Comparison of ENCODE assay signal across 18 cellular contexts in genomic region chr17:41010421-41010820, GRCh38. TPM values are rescaled to one million over a fixed set of nuclear protein-coding genes. Genes with fewer than 3 reads are reported as not detected.
DNase-seq lines count a peak whose midpoint lies in the region; ATAC-seq and TF ChIP-seq lines count a peak whose summit lies in the region.
"Had no signal": no experiment of that assay in that cellular context is flagged by ENCODE, and none has a peak within 500 bp of the region (broad histone marks: within the 10 kb centered on the region; RNA-seq: fewer than 3 reads in every experiment).

No MANE protein-coding gene starts in this region.

- H3K9me3 ChIP-seq in aorta (ENCODE audit: control insufficient read depth, low read length): no peaks in the 10 kb centered on the region
- H3K9me3 ChIP-seq: BLaER1, HAP-1 had no signal

- H3K4me1 ChIP-seq in aorta (ENCODE audit: control insufficient read depth in 1 of 2, insufficient read depth in 2 of 2, low read length in 2 of 2): no peaks in the 10 kb centered on the region
- H3K4me1 ChIP-seq: BLaER1 had no signal

- H3K36me3 ChIP-seq in aorta (ENCODE audit: control insufficient read depth in 1 of 2, insufficient read depth in 2 of 2, low read length in 1 of 2): no peaks in the 10 kb centered on the region
- H3K36me3 ChIP-seq: BLaER1, HAP-1 had no signal

- no peak overlapping the region for H3K27ac ChIP-seq in aorta (ENCODE audit: low read depth in 1 of 2, low read length in 2 of 2)
- H3K27ac ChIP-seq: BLaER1 had no signal

- ATAC-seq in GM21367 (IDR thresholded peaks at IDR 0.05; ENCODE audit: unreplicated experiment) (no peak), SK-N-SH treated with all-trans-retinoic acid at 6 μM for 48 hours (no peak), GM18858 (IDR thresholded peaks at IDR 0.05; ENCODE audit: unreplicated experiment) (no peak), aorta (ENCODE audit: low FRiP score) (no peak)
- ATAC-seq: GM12878 had no signal

- H3K27me3 ChIP-seq in aorta (ENCODE audit: control insufficient read depth in 1 of 2, insufficient read depth in 2 of 2, low read length in 1 of 2): no peaks in the 10 kb centered on the region
- H3K27me3 ChIP-seq: BLaER1 had no signal

- no peak overlapping the region for H3K4me3 ChIP-seq in aorta (ENCODE audit: low read length in 2 of 2)
- H3K4me3 ChIP-seq: BLaER1, GM12878, HAP-1 had no signal

- intact Hi-C loops in aorta (cut with DNase I): no loop called here

- DNase-seq in GM03348 (ENCODE audit: low spot score) (peak; percentile 9), NCI-H526 treated with DMSO at 0.1 percent for 48 hours (lab: John Stamatoyannopoulos, UW) (peak; percentile 63), amniotic epithelial cell (ENCODE audit: low read depth) (peak; percentile 63), iris pigment epithelial cell (ENCODE audit: low read depth) (peak; percentile 50), aorta (no peak)
- DNase-seq: AML-193; CD8-positive, alpha-beta memory T cell; DMS 273 treated with DMSO at 0.1 percent for 48 hours; GOT3 had no signal

TF ChIP-seq in SK-N-SH treated with all-trans-retinoic acid at 6 μM for 48 hours, 23 proteins besides CTCF, POLR2A, EP300 and RAD21:
- TF ChIP-seq ISL1 (CRISPR knock-in tag; IDR thresholded peaks at IDR 0.05) (no peak), ZNF565 (CRISPR knock-in tag; conservative IDR thresholded peaks at IDR 0.05; ENCODE audit: low read depth) (no peak), ARNTL (CRISPR knock-in tag; IDR thresholded peaks at IDR 0.05; ENCODE audit: borderline replicate concordance, low read depth) (no peak), ZNF70 (CRISPR knock-in tag; IDR thresholded peaks at IDR 0.05) (no peak), CSDC2 (CRISPR knock-in tag; IDR thresholded peaks at IDR 0.05) (no peak)

RNA-seq across cellular contexts. Expression of gene KRTAP3-1, which starts 1.5 kb away (rescaled TPM):
- total RNA-seq in aorta: not detected
- polyA plus RNA-seq in aorta: not detected
- total RNA-seq: A673; CD8-positive, alpha-beta memory T cell; Daoy; GM12878; HT-29 had no signal
- polyA plus RNA-seq: CD8-positive, alpha-beta memory T cell; GM12878 had no signal

RNA-seq across cellular contexts. Expression of gene KRTAP3-2, which starts 10.7 kb away (rescaled TPM):
- not detected for total RNA-seq in aorta
- not detected for polyA plus RNA-seq in aorta
- total RNA-seq: A673; CD8-positive, alpha-beta memory T cell; Daoy; GM12878; HT-29 had no signal
- polyA plus RNA-seq: CD8-positive, alpha-beta memory T cell; GM12878 had no signal

RNA-seq across cellular contexts. Expression of gene KRTAP3-3, which starts 16.5 kb away (rescaled TPM):
- total RNA-seq in aorta: not detected
- not detected for polyA plus RNA-seq in aorta
- total RNA-seq: A673; CD8-positive, alpha-beta memory T cell; Daoy; GM12878; HT-29 had no signal
- polyA plus RNA-seq: CD8-positive, alpha-beta memory T cell; GM12878 had no signal

RNA-seq across cellular contexts. Expression of gene KRTAP1-5, which starts 16.6 kb away (rescaled TPM):
- total RNA-seq in aorta: not detected
- not detected for polyA plus RNA-seq in aorta
- total RNA-seq: A673; CD8-positive, alpha-beta memory T cell; Daoy; GM12878; HT-29 had no signal
- polyA plus RNA-seq: CD8-positive, alpha-beta memory T cell; GM12878 had no signal

RNA-seq across cellular contexts. Expression of gene KRTAP1-4, which starts 19.6 kb away (rescaled TPM):
- total RNA-seq in aorta: not detected
- polyA plus RNA-seq in aorta: not detected
- total RNA-seq: A673; CD8-positive, alpha-beta memory T cell; Daoy; GM12878; HT-29 had no signal
- polyA plus RNA-seq: CD8-positive, alpha-beta memory T cell; GM12878 had no signal

Comparison
In these comparisons a context has a peak if more than half of its experiments do, and no peak if none do; other contexts are left out.
1. DNase-seq: peak in GM03348 (single experiment), NCI-H526 treated with DMSO at 0.1 percent for 48 hours (single experiment), amniotic epithelial cell (single experiment) and iris pigment epithelial cell (single experiment); none in aorta (0 of 2).